Comparison of ENCODE assay signal across 8 cellular contexts in the genomic region with DNA sequence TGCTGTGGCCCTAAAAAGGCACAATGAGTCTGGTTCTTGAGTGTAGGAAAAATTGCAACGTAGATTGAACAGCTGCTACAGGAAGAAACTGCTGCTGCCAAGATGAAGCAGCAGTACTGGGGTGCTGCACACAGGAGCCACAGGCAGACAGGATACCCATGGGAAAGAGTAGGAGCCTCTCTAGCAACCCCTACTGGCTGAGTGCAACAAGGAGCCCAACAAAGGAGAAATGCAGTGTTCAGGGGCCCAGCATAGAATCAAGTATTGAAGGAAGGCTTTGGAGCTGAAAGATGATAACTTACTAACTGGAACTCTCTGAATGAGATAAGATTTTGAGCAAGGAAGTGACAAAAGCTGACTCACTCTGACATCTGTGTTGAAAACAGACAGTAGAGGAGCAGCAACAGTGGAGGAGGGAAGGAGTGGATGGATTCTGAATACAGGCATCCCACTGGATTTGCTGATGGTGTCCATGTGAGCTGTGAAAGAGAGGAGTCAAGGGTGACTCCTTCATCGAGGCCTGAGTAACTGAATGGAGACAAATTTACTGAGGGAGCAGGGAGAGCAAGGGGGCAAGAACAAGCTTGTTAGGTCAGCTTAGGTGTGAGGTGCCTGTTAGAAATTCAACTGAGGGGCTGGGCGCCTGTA.
DNase-seq lines count a peak whose midpoint lies in the region; ATAC-seq and TF ChIP-seq lines count a peak whose summit lies in the region.

No MANE protein-coding gene starts in this region.

- no peaks in the 10 kb centered on the region for H4K20me1 ChIP-seq in hepatocyte (ENCODE audit: insufficient read depth, poor library complexity, severe bottlenecking)

- 89% methylated on average over 3 of the region's 3 CpGs for WGBS in hepatocyte (ENCODE audit: low lambda C conversion rate, missing lambda C conversion rate)

- H3K4me3 ChIP-seq in hepatocyte (no peak overlapping the region), vagina (no peak overlapping the region)

- TF ChIP-seq POLR2A in vagina (IDR thresholded peaks at IDR 0.05), result no peak

- intact Hi-C loops in vagina (cut with DNase I), result no loop called here

- H3K4me1 ChIP-seq in hepatocyte (ENCODE audit: insufficient read depth) (no peaks in the 10 kb centered on the region), vagina (peaks cover 11% of the 10 kb centered on the region)

- H3K9me2 ChIP-seq in hepatocyte (replicated peaks; ENCODE audit: insufficient read depth), result no peaks in the 10 kb centered on the region

- DNase-seq in AML-193 (lab: John Stamatoyannopoulos, UW) (peak; percentile 84 to 96), NCI-H460 (ENCODE audit: extremely low read depth, low read depth) (peak; percentile 43), hepatocyte (ENCODE audit: low spot score) (peak; percentile 40), vagina (ENCODE audit: extremely low spot score in 2 of 2) (no peak)
- peak; percentile 72 for DNase-seq in activated CD8-positive, alpha-beta memory T cell treated with anti-CD3 and anti-CD28 coated beads, Interleukin-2, amount 50 U/mL, for 48 hours
- peak; percentile 41 for DNase-seq in stimulated activated CD4-positive, alpha-beta T cell treated with anti-CD3 and anti-CD28 coated beads, Interleukin-4, amount 100 ng/mL, for 1 hour

- no peak overlapping the region for H3K27ac ChIP-seq in hepatocyte
- H3K27ac ChIP-seq in vagina, result no peak overlapping the region

- H3K36me3 ChIP-seq in hepatocyte (replicated peaks; ENCODE audit: insufficient read depth, low read depth), result no peaks in the 10 kb centered on the region
- H3K36me3 ChIP-seq in vagina, result no peaks in the 10 kb centered on the region

- H3K27me3 ChIP-seq in hepatocyte (no peaks in the 10 kb centered on the region), vagina (no peaks in the 10 kb centered on the region)

- H3K9me3 ChIP-seq in hepatocyte (ENCODE audit: low read depth), result no peaks in the 10 kb centered on the region
- no peaks in the 10 kb centered on the region for H3K9me3 ChIP-seq in vagina

- peak; percentile 45 for ATAC-seq in GM18502 (IDR thresholded peaks at IDR 0.05; ENCODE audit: poor library complexity, unreplicated experiment)
- no peak for ATAC-seq in GM18520 (IDR thresholded peaks at IDR 0.05; ENCODE audit: unreplicated experiment)

- TF ChIP-seq CTCF in hepatocyte (IDR thresholded peaks at IDR 0.05; ENCODE audit: poor library complexity) (peak; percentile 33), vagina (IDR thresholded peaks at IDR 0.05) (no peak)

- no peaks in the 10 kb centered on the region for H3K79me2 ChIP-seq in hepatocyte

- no peak overlapping the region for H3K4me2 ChIP-seq in hepatocyte

- no peak overlapping the region for H2AFZ ChIP-seq in hepatocyte

Comparison
In these comparisons a context has a peak if more than half of its experiments do, and no peak if none do; other contexts are left out.
1. DNase-seq: peak in AML-193 (2 of 2), NCI-H460 (single experiment), activated CD8-positive, alpha-beta memory T cell treated with anti-CD3 and anti-CD28 coated beads, Interleukin-2, amount 50 U/mL, for 48 hours (single experiment), hepatocyte (single experiment) and stimulated activated CD4-positive, alpha-beta T cell treated with anti-CD3 and anti-CD28 coated beads, Interleukin-4, amount 100 ng/mL, for 1 hour (single experiment); none in vagina (0 of 2).